Comparison of ENCODE assay signal across 8 cellular contexts in the genomic region with DNA sequence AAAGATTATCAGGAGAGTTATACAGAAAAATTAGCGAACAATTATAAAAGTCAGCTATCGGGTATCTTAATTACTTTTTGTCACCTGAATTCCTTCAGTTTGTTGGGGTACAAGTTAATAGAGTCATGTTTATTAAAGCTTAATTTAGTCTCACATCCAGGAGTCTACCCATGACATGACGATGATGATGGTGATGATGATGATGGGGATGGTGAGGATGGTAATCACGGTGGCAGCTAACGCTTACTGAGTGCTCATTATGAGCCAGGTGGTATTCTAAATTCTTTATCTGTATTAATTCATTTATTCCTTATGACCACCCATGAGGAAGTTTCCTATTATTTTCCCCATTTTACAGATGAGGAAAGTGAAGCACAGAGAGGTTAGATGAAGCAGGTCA.
"Had no signal": no experiment of that assay in that cellular context is flagged by ENCODE, and none has a peak within 500 bp of the region (broad histone marks: within the 10 kb centered on the region; RNA-seq: fewer than 3 reads in every experiment).

No MANE protein-coding gene starts in this region.

- DNase-seq: GDM1, GF-D8 had no signal

- H3K4me3 ChIP-seq: GM12878 had no signal

- FAIRE-seq: G401.6, GM12878, GM12891, GM12892, GM18507, GM19239 had no signal

- ATAC-seq: GM12878 had no signal
